Comparison of ENCODE assay signal across 8 cellular contexts in genomic region chr12:125048981-125049322, GRCh38. TPM values are rescaled to one million over a fixed set of nuclear protein-coding genes. Genes with fewer than 3 reads are reported as not detected.
DNase-seq lines count a peak whose midpoint lies in the region; ATAC-seq and TF ChIP-seq lines count a peak whose summit lies in the region.
"Not testable (repeated sequence)": the region's sequence is repeated elsewhere in the genome, so short reads cannot be mapped to it uniquely, and the experiment has no call there.

No MANE protein-coding gene starts in this region.

- H3K9me3 Mint-ChIP-seq in T-helper 2 cell treated with Interferon-gamma antibody and Interleukin-4, amounts not matched to agents 5 μg/mL and 100 μg/mL, for 36 hours; endothelial cell (ENCODE audit: unreplicated experiment); natural killer cell treated with Interleukin-12 subunit alpha and Interleukin-12 subunit beta and Interleukin-15 and Interleukin-18, amount 100 ng/mL, for 72 hours; stimulated activated naive CD8-positive, alpha-beta T cell treated with anti-CD3 and anti-CD28 coated beads, Interleukin-15, Interleukin-2, amounts not matched to agents 100 ng/mL and 50 ng/mL, for 24 hours: not testable (repeated sequence)

- not testable (repeated sequence) for H3K27me3 ChIP-seq in H7 (ENCODE audit: control insufficient read depth, insufficient read depth, low read length)

- not testable (repeated sequence) for H3K36me3 ChIP-seq in H7 (replicated peaks; ENCODE audit: control insufficient read depth, insufficient read depth, low read length)

- not testable (repeated sequence) for H3K36me3 Mint-ChIP-seq in T-helper 2 cell treated with Interferon-gamma antibody and Interleukin-4, amounts not matched to agents 5 μg/mL and 100 μg/mL, for 36 hours (ENCODE audit: low read depth); endothelial cell (ENCODE audit: low read depth, unreplicated experiment); natural killer cell treated with Interleukin-12 subunit alpha and Interleukin-12 subunit beta and Interleukin-15 and Interleukin-18, amount 100 ng/mL, for 72 hours; stimulated activated naive CD8-positive, alpha-beta T cell treated with anti-CD3 and anti-CD28 coated beads, Interleukin-15, Interleukin-2, amounts not matched to agents 100 ng/mL and 50 ng/mL, for 24 hours (ENCODE audit: low read depth)

- H3K4me1 Mint-ChIP-seq in T-helper 2 cell treated with Interferon-gamma antibody and Interleukin-4, amounts not matched to agents 5 μg/mL and 100 μg/mL, for 36 hours (ENCODE audit: low read depth); endothelial cell (ENCODE audit: unreplicated experiment); natural killer cell treated with Interleukin-12 subunit alpha and Interleukin-12 subunit beta and Interleukin-15 and Interleukin-18, amount 100 ng/mL, for 72 hours (ENCODE audit: low read depth in 2 of 2): not testable (repeated sequence)
- H3K4me1 Mint-ChIP-seq in stimulated activated naive CD8-positive, alpha-beta T cell treated with anti-CD3 and anti-CD28 coated beads, Interleukin-15, Interleukin-2, amounts not matched to agents 100 ng/mL and 50 ng/mL, for 24 hours (ENCODE audit: low read depth), result peaks cover 18% of the 10 kb centered on the region

- not testable (repeated sequence) for ATAC-seq in natural killer cell treated with Interleukin-12 subunit alpha and Interleukin-12 subunit beta and Interleukin-15 and Interleukin-18, amount 100 ng/mL, for 72 hours

- not testable (repeated sequence) for H3K9me3 ChIP-seq in iPS-18c (ENCODE audit: control insufficient read depth, insufficient read depth, low read length)

- H3K4me3 ChIP-seq in H7 (ENCODE audit: insufficient read depth, low read depth, low read length), result peak overlapping the region; percentile 54
- peak overlapping the region; percentile 50; the same call in 1 of the 2 replicates for H3K4me3 ChIP-seq in iPS-18c (ENCODE audit: insufficient read depth, low read depth, low read length)

- H3K4me3 Mint-ChIP-seq in T-helper 2 cell treated with Interferon-gamma antibody and Interleukin-4, amounts not matched to agents 5 μg/mL and 100 μg/mL, for 36 hours, result peak overlapping the region; percentile 88
- peak overlapping the region; percentile 56 for H3K4me3 Mint-ChIP-seq in endothelial cell (ENCODE audit: unreplicated experiment)
- peak overlapping the region; percentile 89 for H3K4me3 Mint-ChIP-seq in natural killer cell treated with Interleukin-12 subunit alpha and Interleukin-12 subunit beta and Interleukin-15 and Interleukin-18, amount 100 ng/mL, for 72 hours
- peak overlapping the region; percentile 85 for H3K4me3 Mint-ChIP-seq in stimulated activated naive CD8-positive, alpha-beta T cell treated with anti-CD3 and anti-CD28 coated beads, Interleukin-15, Interleukin-2, amounts not matched to agents 100 ng/mL and 50 ng/mL, for 24 hours

- not testable (repeated sequence) for H3K27me3 Mint-ChIP-seq in T-helper 2 cell treated with Interferon-gamma antibody and Interleukin-4, amounts not matched to agents 5 μg/mL and 100 μg/mL, for 36 hours (ENCODE audit: low read depth); endothelial cell (ENCODE audit: unreplicated experiment); natural killer cell treated with Interleukin-12 subunit alpha and Interleukin-12 subunit beta and Interleukin-15 and Interleukin-18, amount 100 ng/mL, for 72 hours; stimulated activated naive CD8-positive, alpha-beta T cell treated with anti-CD3 and anti-CD28 coated beads, Interleukin-15, Interleukin-2, amounts not matched to agents 100 ng/mL and 50 ng/mL, for 24 hours

- peak overlapping the region; percentile 60 for H3K27ac ChIP-seq in 22Rv1
- H3K27ac ChIP-seq in angular gyrus (ENCODE audit: low read depth, low read length), result peak overlapping the region; percentile 82

- peak overlapping the region; percentile 89 for H3K27ac Mint-ChIP-seq in T-helper 2 cell treated with Interferon-gamma antibody and Interleukin-4, amounts not matched to agents 5 μg/mL and 100 μg/mL, for 36 hours
- H3K27ac Mint-ChIP-seq in endothelial cell (ENCODE audit: unreplicated experiment), result not testable (repeated sequence)
- H3K27ac Mint-ChIP-seq in natural killer cell treated with Interleukin-12 subunit alpha and Interleukin-12 subunit beta and Interleukin-15 and Interleukin-18, amount 100 ng/mL, for 72 hours, result peak overlapping the region; percentile 44 to 81
- peak overlapping the region; percentile 51 for H3K27ac Mint-ChIP-seq in stimulated activated naive CD8-positive, alpha-beta T cell treated with anti-CD3 and anti-CD28 coated beads, Interleukin-15, Interleukin-2, amounts not matched to agents 100 ng/mL and 50 ng/mL, for 24 hours

- not testable (repeated sequence) for TF ChIP-seq CTCF in 22Rv1 (IDR thresholded peaks at IDR 0.05); endothelial cell (IDR thresholded peaks at IDR 0.05; ENCODE audit: unreplicated experiment)

- DNase-seq in H7; T-helper 2 cell treated with Interferon-gamma antibody and Interleukin-4, amounts not matched to agents 5 μg/mL and 100 μg/mL, for 36 hours (ENCODE audit: low spot score); endothelial cell (ENCODE audit: low spot score); natural killer cell treated with Interleukin-12 subunit alpha and Interleukin-12 subunit beta and Interleukin-15 and Interleukin-18, amount 100 ng/mL, for 72 hours (ENCODE audit: low spot score): not testable (repeated sequence)

RNA-seq across cellular contexts. Expression of gene AACS, which starts 16.3 kb away (rescaled TPM):
- total RNA-seq in H7 (2014; rRNA removed; shearing (Covaris generic)), result 34.0 and 37.4 TPM in 2 replicates
- 77.6 TPM for total RNA-seq in endothelial cell (ENCODE audit: unreplicated experiment)
- total RNA-seq in natural killer cell treated with Interleukin-12 subunit alpha and Interleukin-12 subunit beta and Interleukin-15 and Interleukin-18, amount 100 ng/mL, for 72 hours, result 10 to 100 TPM; 36.7 to 54.6 TPM

RNA-seq across cellular contexts. Expression of gene BRI3BP, which starts 55.5 kb away (rescaled TPM):
- total RNA-seq in H7 (2014; rRNA removed; shearing (Covaris generic)), result 5.0 and 6.7 TPM in 2 replicates
- total RNA-seq in endothelial cell (ENCODE audit: unreplicated experiment), result 1.4 TPM
- 10 to 100 TPM; 16.5 to 30.0 TPM for total RNA-seq in natural killer cell treated with Interleukin-12 subunit alpha and Interleukin-12 subunit beta and Interleukin-15 and Interleukin-18, amount 100 ng/mL, for 72 hours
